ENCODE assay signal across 23 cellular contexts in genomic region chr7:157682946-157683239, GRCh38.
"Had no signal": no experiment of that assay in that cellular context is flagged by ENCODE, and none has a peak within 500 bp of the region (broad histone marks: within the 10 kb centered on the region; RNA-seq: fewer than 3 reads in every experiment).

No MANE protein-coding gene starts in this region.

- FAIRE-seq: endometrium, urothelium cell line had no signal

- H3K4me3 ChIP-seq: colonic mucosa, left lung, SK-N-MC, thyroid gland had no signal

- H3K27ac ChIP-seq: brain microvascular endothelial cell, colonic mucosa, left lung, SK-N-MC, thyroid gland had no signal

- H3K9me3 ChIP-seq: colonic mucosa, left lung, thyroid gland had no signal

- H3K27ac Mint-ChIP-seq: activated T-helper 1 cell treated with anti-CD3 and anti-CD28 coated beads, Interleukin-12 subunit alpha, Interleukin-12 subunit beta, Interleukin-2, Interleukin-4 antibody, amounts not matched to agents 30 ng/mL and 10 ng/mL and 1 ng/mL, durations not matched to agents 14 hours and 24 hours and 36 hours had no signal

- H3K4me1 ChIP-seq: colonic mucosa, left lung had no signal

- H3K36me3 ChIP-seq: brain microvascular endothelial cell, colonic mucosa, left lung, thyroid gland had no signal

- H3K9me3 Mint-ChIP-seq: activated T-helper 1 cell treated with anti-CD3 and anti-CD28 coated beads, Interleukin-12 subunit alpha, Interleukin-12 subunit beta, Interleukin-2, Interleukin-4 antibody, amounts not matched to agents 30 ng/mL and 10 ng/mL and 1 ng/mL, durations not matched to agents 14 hours and 24 hours and 36 hours; central memory CD8-positive, alpha-beta T cell had no signal

- H3K4me3 Mint-ChIP-seq: activated T-helper 1 cell treated with anti-CD3 and anti-CD28 coated beads, Interleukin-12 subunit alpha, Interleukin-12 subunit beta, Interleukin-2, Interleukin-4 antibody, amounts not matched to agents 30 ng/mL and 10 ng/mL and 1 ng/mL, durations not matched to agents 14 hours and 24 hours and 36 hours; central memory CD8-positive, alpha-beta T cell had no signal

- DNase-seq: activated CD4-positive, alpha-beta T cell treated with anti-CD3 and anti-CD28 coated beads, Interleukin-2, amount 50 U/mL, for 1 hour; activated naive CD4-positive, alpha-beta T cell treated with Interleukin-2 at 50 U/mL for 16 hours; activated T-cell treated with anti-CD3 and anti-CD28 coated beads for 4 hours; anterior cingulate cortex; brain microvascular endothelial cell; colonic mucosa; erythroblast; foreskin melanocyte; left lung; occipital lobe; retina; stimulated activated CD4-positive, alpha-beta T cell treated with anti-CD3 and anti-CD28 coated beads, Interleukin-12 subunit alpha, Interleukin-12 subunit beta, amount 100 ng/mL, for 4 hours; stimulated activated CD4-positive, alpha-beta T cell treated with anti-CD3 and anti-CD28 coated beads, Interleukin-1b, Interleukin-23, amount 100 ng/mL, for 48 hours; stimulated activated CD8-positive, alpha-beta memory T cell treated with anti-CD3 and anti-CD28 coated beads, Interleukin-4, amount 100 ng/mL, for 48 hours; stimulated activated naive CD4-positive, alpha-beta T cell; T-helper 9 cell; thyroid gland had no signal

- ATAC-seq: activated CD4-positive, CD25-positive, alpha-beta regulatory T cell treated with anti-CD3 and anti-CD28 coated beads, Interleukin-2, amount 50 U/mL, for 24 hours; left lung had no signal
